Comparison of ENCODE assay signal across 25 cellular contexts in genomic region chr6:142075516-142076101, GRCh38. TPM values are rescaled to one million over a fixed set of nuclear protein-coding genes. Genes with fewer than 3 reads are reported as not detected.
A peak's percentile ranks its signal among the peaks of the same experiment; 100 is the strongest.
DNase-seq lines count a peak whose midpoint lies in the region; ATAC-seq, FAIRE-seq and TF ChIP-seq lines count a peak whose summit lies in the region.
"Had no signal": no experiment of that assay in that cellular context is flagged by ENCODE, and none has a peak within 500 bp of the region (broad histone marks: within the 10 kb centered on the region; RNA-seq: fewer than 3 reads in every experiment).

No MANE protein-coding gene starts in this region.

- no peaks in the 10 kb centered on the region for H3K79me1 ChIP-seq in mesendoderm (ENCODE audit: low read length)

- H3K4me2 ChIP-seq in GM12878 (ENCODE audit: control insufficient read depth, insufficient read depth) (no peak overlapping the region), mesendoderm (ENCODE audit: low read length) (no peak overlapping the region)

- H4K5ac ChIP-seq in mesendoderm (ENCODE audit: low read length), result no peak overlapping the region

- no peak for TF ChIP-seq CTCF in GM12878 (IDR thresholded peaks at IDR 0.05 in 2 of 3, conservative IDR thresholded peaks at IDR 0.05 in 1 of 3; ENCODE audit: control insufficient read depth in 2 of 3, extremely low read depth in 1 of 3, insufficient read depth in 1 of 3, low read depth in 3 of 3, low read length in 3 of 3)
- no peak for TF ChIP-seq CTCF in Calu3 (IDR thresholded peaks at IDR 0.05; ENCODE audit: unreplicated experiment)

- H3K9me3 ChIP-seq in GM12878 (replicated peaks; ENCODE audit: control insufficient read depth, insufficient read depth, low read length), result no peaks in the 10 kb centered on the region
- H3K9me3 ChIP-seq: HAP-1, sigmoid colon had no signal

- H2BK120ac ChIP-seq in mesendoderm (ENCODE audit: low read depth, low read length), result no peak overlapping the region

- H2AFZ ChIP-seq in GM12878 (ENCODE audit: control insufficient read depth, low read depth, low read length), result no peak overlapping the region

- no peak for TF ChIP-seq RAD21 in Ishikawa (IDR thresholded peaks at IDR 0.05; ENCODE audit: low read depth)
- TF ChIP-seq RAD21 in GM12878 (IDR thresholded peaks at IDR 0.05; ENCODE audit: insufficient read depth, low read depth, low read length), result no peak

- H2AK5ac ChIP-seq in mesendoderm (ENCODE audit: low read length), result no peak overlapping the region

- H3K4me1 Mint-ChIP-seq in activated CD4-positive, alpha-beta T cell treated with anti-CD3 and anti-CD28 coated beads for 36 hours, result peaks cover 6% of the 10 kb centered on the region
- H3K4me1 Mint-ChIP-seq in Calu3 (ENCODE audit: low read depth, unreplicated experiment), result no peaks in the 10 kb centered on the region

- H3K4me1 ChIP-seq in GM12878 (ENCODE audit: control insufficient read depth, insufficient read depth, low read length) (no peaks in the 10 kb centered on the region), mesendoderm (ENCODE audit: control insufficient read depth, low read depth, low read length) (no peaks in the 10 kb centered on the region)
- H3K4me1 ChIP-seq: HAP-1, sigmoid colon had no signal

- peaks cover 11% of the 10 kb centered on the region for H3K27me3 Mint-ChIP-seq in activated CD4-positive, alpha-beta T cell treated with anti-CD3 and anti-CD28 coated beads for 36 hours
- H3K27me3 Mint-ChIP-seq in Calu3 (ENCODE audit: unreplicated experiment), result no peaks in the 10 kb centered on the region
- H3K27me3 Mint-ChIP-seq: type B pancreatic cell had no signal

- H4K8ac ChIP-seq in mesendoderm (ENCODE audit: low read depth, low read length), result no peak overlapping the region

- H2BK15ac ChIP-seq in mesendoderm (replicated peaks; ENCODE audit: low read depth), result no peak overlapping the region

- no peak overlapping the region for H3K4ac ChIP-seq in mesendoderm (ENCODE audit: low read depth, low read length)

- RAD21 ChIA-PET in GM12878 (lab: Charles Lee; ENCODE audit: unreplicated experiment), result no interaction called here

- BruUV-seq in GM12878 (replicated peaks; lab: Mats Ljungman, UMichigan), result no TSS peak
- no TSS peak for BruUV-seq in Calu3 (replicated peaks; lab: Mats Ljungman, UMichigan)

- ATAC-seq in activated CD4-positive, alpha-beta T cell treated with anti-CD3 and anti-CD28 coated beads for 36 hours, result peak; percentile 30
- peak; percentile 40 for ATAC-seq in GM12878
- ATAC-seq in HG03342 (IDR thresholded peaks at IDR 0.05; ENCODE audit: unreplicated experiment), result no peak
- no peak for ATAC-seq in left lobe of liver
- ATAC-seq: SK-N-SH treated with all-trans-retinoic acid at 6 μM for 48 hours had no signal

- H4K20me1 ChIP-seq in GM12878 (ENCODE audit: control insufficient read depth, insufficient read depth), result no peaks in the 10 kb centered on the region

- TF ChIP-seq EP300 in Ishikawa (IDR thresholded peaks at IDR 0.05; ENCODE audit: borderline replicate concordance) (no peak; the same call in 1 of the 2 replicates), GM12878 (IDR thresholded peaks at IDR 0.05; ENCODE audit: borderline replicate concordance in 1 of 2, control insufficient read depth in 1 of 2, low read depth in 2 of 2, low read length in 2 of 2) (no peak)

- no peaks in the 10 kb centered on the region for H3K27me3 ChIP-seq in GM12878 (replicated peaks in 1 of 2; ENCODE audit: control insufficient read depth in 2 of 2, insufficient read depth in 2 of 2, low read length in 1 of 2)
- H3K27me3 ChIP-seq in mesendoderm (ENCODE audit: insufficient read depth, low read length, poor library complexity), result no peaks in the 10 kb centered on the region
- H3K27me3 ChIP-seq: sigmoid colon had no signal

- no peak overlapping the region for H3K27ac ChIP-seq in GM12878 (ENCODE audit: control insufficient read depth, insufficient read depth)
- no peak overlapping the region for H3K27ac ChIP-seq in mesendoderm (ENCODE audit: low read depth, low read length)
- H3K27ac ChIP-seq: HL-60, sigmoid colon had no signal

- no peak overlapping the region for H2BK5ac ChIP-seq in mesendoderm (ENCODE audit: low read length)

- FAIRE-seq in GM12878 (lab: Jason Lieb, UNC), result no peak

- peaks cover 9% of the 10 kb centered on the region for H3K9me3 Mint-ChIP-seq in activated CD4-positive, alpha-beta T cell treated with anti-CD3 and anti-CD28 coated beads for 36 hours (ENCODE audit: low read depth)
- H3K9me3 Mint-ChIP-seq in Calu3 (ENCODE audit: low read depth, unreplicated experiment), result no peaks in the 10 kb centered on the region
- H3K9me3 Mint-ChIP-seq: T-helper 2 cell treated with Interferon-gamma antibody and Interleukin-4, amounts not matched to agents 5 μg/mL and 100 μg/mL, for 36 hours; type B pancreatic cell had no signal

- H3K56ac ChIP-seq in mesendoderm (ENCODE audit: low read length), result no peak overlapping the region

- H3K4me3 ChIP-seq in GM12878 (no peak overlapping the region), mesendoderm (ENCODE audit: low read length) (no peak overlapping the region)
- H3K4me3 ChIP-seq: HAP-1, sigmoid colon had no signal

- no peak overlapping the region for H3K23ac ChIP-seq in mesendoderm (ENCODE audit: low read length)

- H3K79me2 ChIP-seq in GM12878 (ENCODE audit: control insufficient read depth, insufficient read depth, low read length), result no peaks in the 10 kb centered on the region
- H3K79me2 ChIP-seq in mesendoderm (ENCODE audit: control insufficient read depth, insufficient read depth, low read length), result no peaks in the 10 kb centered on the region

- no peak for TF ChIP-seq POLR2A in GM12878 (IDR thresholded peaks at IDR 0.05; ENCODE audit: low read depth, low read length)

- H3K18ac ChIP-seq in mesendoderm (ENCODE audit: low read length), result no peak overlapping the region

- H3K36me3 ChIP-seq in GM12878 (ENCODE audit: control insufficient read depth in 2 of 2, insufficient read depth in 2 of 2, low read length in 1 of 2), result no peaks in the 10 kb centered on the region
- no peaks in the 10 kb centered on the region for H3K36me3 ChIP-seq in mesendoderm (ENCODE audit: control insufficient read depth, insufficient read depth, low read length)
- H3K36me3 ChIP-seq: HAP-1, sigmoid colon had no signal

- H3K4me3 Mint-ChIP-seq in activated CD4-positive, alpha-beta T cell treated with anti-CD3 and anti-CD28 coated beads for 36 hours, result no peak overlapping the region
- no peak overlapping the region for H3K4me3 Mint-ChIP-seq in Calu3 (ENCODE audit: low read depth, unreplicated experiment)
- H3K4me3 Mint-ChIP-seq: activated T-cell treated with anti-CD3 and anti-CD28 coated beads, Interleukin-2, amount 50 U/mL, for 24 hours; T-helper 2 cell treated with Interferon-gamma antibody and Interleukin-4, amounts not matched to agents 5 μg/mL and 100 μg/mL, for 36 hours; type B pancreatic cell had no signal

- no peak for DNase-seq in activated CD4-positive, alpha-beta T cell treated with anti-CD3 and anti-CD28 coated beads for 36 hours
- no peak for DNase-seq in activated CD4-positive, alpha-beta T cell treated with anti-CD3 and anti-CD28 coated beads for 4 hours
- DNase-seq in GM12878 (ENCODE audit: low read depth, low spot score), result no peak
- DNase-seq in mesendoderm, result peak; percentile 52
- DNase-seq in left lobe of liver (ENCODE audit: low spot score), result no peak
- no peak for DNase-seq in Calu3
- DNase-seq: 8988T; activated naive CD4-positive, alpha-beta T cell treated with anti-CD3 and anti-CD28 coated beads, Interleukin-2, amount 50 U/mL, for 16 hours; activated T-cell treated with anti-CD3 and anti-CD28 coated beads, Interleukin-2, amount 50 U/mL, for 24 hours; cerebellar nuclear complex; DMS79; mammary epithelial cell; NCI-H187 treated with DMSO at 0.1 percent for 48 hours; NCI-H2227 treated with DMSO at 0.1 percent for 48 hours; NCI-H748 treated with DMSO at 0.1 percent for 48 hours; sigmoid colon had no signal

- intact Hi-C loops in activated CD4-positive, alpha-beta T cell treated with anti-CD3 and anti-CD28 coated beads for 36 hours (cut with DNase I, micrococcal nuclease), result no loop called here
- intact Hi-C loops in GM12878 (cut with micrococcal nuclease; ENCODE audit: unreplicated experiment) (no loop called here), Calu3 (cut with micrococcal nuclease; ENCODE audit: unreplicated experiment) (no loop called here)

- no peak overlapping the region for H3K27ac Mint-ChIP-seq in activated CD4-positive, alpha-beta T cell treated with anti-CD3 and anti-CD28 coated beads for 36 hours
- H3K27ac Mint-ChIP-seq in Calu3 (ENCODE audit: unreplicated experiment), result no peak overlapping the region
- H3K27ac Mint-ChIP-seq: activated T-cell treated with anti-CD3 and anti-CD28 coated beads, Interleukin-2, amount 50 U/mL, for 24 hours; T-helper 2 cell treated with Interferon-gamma antibody and Interleukin-4, amounts not matched to agents 5 μg/mL and 100 μg/mL, for 36 hours; type B pancreatic cell had no signal

- in situ Hi-C loops in GM12878 (cut with MboI), result no loop called here

- CTCF ChIA-PET in activated CD4-positive, alpha-beta T cell treated with anti-CD3 and anti-CD28 coated beads for 36 hours (lab: Charles Lee), result no interaction called here
- CTCF ChIA-PET in GM12878 (lab: Yijun Ruan, JAX) (no interaction called here), Calu3 (lab: Charles Lee) (no interaction called here)

- SMC1A ChIA-PET in GM12878 (lab: Charles Lee; ENCODE audit: uncharacterized antibody, unreplicated experiment), result interaction anchor here (1.2 kb wide), 1 partner anchor 17 kb away, joined by 3 read pairs; no protein-coding TSS in a partner anchor

- H3K36me3 Mint-ChIP-seq in activated CD4-positive, alpha-beta T cell treated with anti-CD3 and anti-CD28 coated beads for 36 hours (ENCODE audit: low read depth), result no peaks in the 10 kb centered on the region
- no peaks in the 10 kb centered on the region for H3K36me3 Mint-ChIP-seq in Calu3 (ENCODE audit: insufficient read depth, unreplicated experiment)
- H3K36me3 Mint-ChIP-seq: type B pancreatic cell had no signal

- H3K9ac ChIP-seq in GM12878 (ENCODE audit: control insufficient read depth, insufficient read depth, low read length), result no peak overlapping the region
- H3K9ac ChIP-seq in mesendoderm (ENCODE audit: low read length), result no peak overlapping the region

- 41% methylated on average over 7 of the region's 7 CpGs for WGBS in GM12878 (ENCODE audit: insufficient coverage, insufficient replicate concordance, low lambda C conversion rate, missing lambda C conversion rate)
- WGBS in mesendoderm (ENCODE audit: extremely low coverage, insufficient coverage, low lambda C conversion rate), result no CpG with 5 or more reads among the region's 7 CpGs

- POLR2A ChIA-PET in activated CD4-positive, alpha-beta T cell treated with anti-CD3 and anti-CD28 coated beads for 36 hours (lab: Charles Lee), result no interaction called here
- POLR2A ChIA-PET in GM12878 (lab: Charles Lee), result no interaction called here

RNA-seq across cellular contexts. Expression of gene GJE1, which starts 57.1 kb away (rescaled TPM):
- total RNA-seq in activated CD4-positive, alpha-beta T cell treated with anti-CD3 and anti-CD28 coated beads for 36 hours, result not detected
- total RNA-seq in GM12878 (2013; cell fraction: nucleolus; rRNA removed), result not detected in 2 replicates
- total RNA-seq in GM12878 (2014; rRNA removed), result not detected in 2 replicates
- total RNA-seq in GM12878 (2014; rRNA removed; fragmentation: Illumina TruSeq; extraction: Trizol), result not detected in 2 replicates
- not detected in 2 replicates for total RNA-seq in GM12878 (2021)
- not detected for polyA plus RNA-seq in GM12878 (2011; ENCODE audit: low read depth)
- not detected in 2 replicates for polyA plus RNA-seq in GM12878 (2011; rRNA removed)
- polyA plus RNA-seq in GM12878 (2011; cell fraction: cytosol; rRNA removed), result not detected in 2 replicates
- polyA plus RNA-seq in GM12878 (2011; cell fraction: nucleus; rRNA removed), result not detected in 2 replicates
- not detected in 2 replicates for polyA plus RNA-seq in GM12878 (2012)
- polyA plus RNA-seq in GM12878 (2014; fragmentation: Illumina TruSeq; extraction: Trizol), result not detected in 2 replicates
- polyA plus RNA-seq in GM12878 (2014; fragmentation: Nextera tagmentation; extraction: Ambion mirVana), result not detected
- polyA plus RNA-seq in GM12878 (2014; rRNA removed), result not detected in 2 replicates
- polyA plus RNA-seq in GM12878 (2016; fragmentation: Nextera tagmentation; extraction: Ambion mirVana), result not detected
- polyA minus RNA-seq in GM12878 (2011; rRNA and poly(A)+ RNA removed), result not detected in 2 replicates
- not detected in 2 replicates for polyA minus RNA-seq in GM12878 (2011; cell fraction: cytosol; rRNA and poly(A)+ RNA removed)
- polyA minus RNA-seq in GM12878 (2011; cell fraction: nucleus; rRNA and poly(A)+ RNA removed), result not detected in 2 replicates
- polyA plus RNA-seq in mesendoderm (2013, experiment 1 of 2), result not detected
- polyA plus RNA-seq in mesendoderm (2013, experiment 2 of 2), result not detected
- not detected for total RNA-seq in left lobe of liver
- total RNA-seq in Calu3 (2022), result not detected in 2 replicates
- total RNA-seq: epithelial cell of proximal tubule, mammary epithelial cell, posterior vena cava, sigmoid colon had no signal
- polyA plus RNA-seq: mammary epithelial cell, sigmoid colon had no signal

Comparison
In these comparisons a context has a peak if more than half of its experiments do, and no peak if none do; other contexts are left out.
1. ATAC-seq: peak in activated CD4-positive, alpha-beta T cell treated with anti-CD3 and anti-CD28 coated beads for 36 hours (single experiment) and GM12878 (single experiment); none in HG03342 (single experiment) and left lobe of liver (single experiment).